Comparison of ENCODE assay signal across 8 cellular contexts in genomic region chr1:35718492-35719336, GRCh38. TPM values are rescaled to one million over a fixed set of nuclear protein-coding genes. Genes with fewer than 3 reads are reported as not detected.
A peak's percentile ranks its signal among the peaks of the same experiment; 100 is the strongest.
DNase-seq lines count a peak whose midpoint lies in the region; ATAC-seq and TF ChIP-seq lines count a peak whose summit lies in the region.

Gene C1orf216 (minus strand): TSS chr1:35718884. CDS start chr1:35716321, 2,563 bp downstream.

- no peaks in the 10 kb centered on the region for H3K79me2 ChIP-seq in parathyroid adenoma

- 2% methylated on average over 26 to 69 of the region's 76 CpGs for WGBS in thyroid gland, 2 donors

- H2AFZ ChIP-seq in parathyroid adenoma = peak within 1 kb of the TSS; percentile 96

- H3K27ac ChIP-seq in parathyroid adenoma (peak within 1 kb of the TSS; percentile 32), thyroid gland (peak within 1 kb of the TSS; percentile 43 to 66 (median 47))

- DNase-seq in AG10803 (ENCODE audit: low read depth) (peak; percentile 76), HT1080 (ENCODE audit: low read depth) (peak; percentile 75), SW480 (ENCODE audit: low spot score) (peak; percentile 75), head of caudate nucleus (peak in 41 of 42 donors; percentile 25 to 88 (median 80)), thyroid gland (peak; percentile 66 to 70)
- peak; percentile 83 for DNase-seq in activated naive CD8-positive, alpha-beta T cell treated with anti-CD3 and anti-CD28 coated beads for 36 hours

- ATAC-seq in GM19035 (IDR thresholded peaks at IDR 0.05; ENCODE audit: unreplicated experiment) = peak; percentile 75

- intact Hi-C loops in head of caudate nucleus (cut with DNase I) (loop anchor here (5.0 to 10.0 kb wide), 2 partner anchors 74 to 151 kb away; partner anchors contain the start of gene PSMB2), thyroid gland (cut with DNase I) (no loop called here)

- peaks cover 25% of the 10 kb centered on the region for H3K4me1 Mint-ChIP-seq in activated naive CD8-positive, alpha-beta T cell treated with anti-CD3 and anti-CD28 coated beads for 36 hours

- H3K9me3 ChIP-seq in parathyroid adenoma (ENCODE audit: control insufficient read depth, low read length) (no peaks in the 10 kb centered on the region), thyroid gland (no peaks in the 10 kb centered on the region)

- H3K36me3 Mint-ChIP-seq in activated naive CD8-positive, alpha-beta T cell treated with anti-CD3 and anti-CD28 coated beads for 36 hours = peaks cover 26% of the 10 kb centered on the region

- no peak for TF ChIP-seq CTCF in AG10803 (conservative IDR thresholded peaks at IDR 0.05; ENCODE audit: low read length)
- TF ChIP-seq CTCF in parathyroid adenoma (IDR thresholded peaks at IDR 0.05) = no peak
- TF ChIP-seq CTCF in thyroid gland (IDR thresholded peaks at IDR 0.05) = peak in 1 of 6 experiments; percentile 5

- peak in 1 of 2 donors; percentile 57 for TF ChIP-seq POLR2A in thyroid gland (IDR thresholded peaks at IDR 0.05)

- H3K9me3 Mint-ChIP-seq in activated naive CD8-positive, alpha-beta T cell treated with anti-CD3 and anti-CD28 coated beads for 36 hours = no peaks in the 10 kb centered on the region

- H3K27me3 ChIP-seq in parathyroid adenoma (ENCODE audit: control insufficient read depth, insufficient read depth, low read length) (no peaks in the 10 kb centered on the region), thyroid gland (no peaks in the 10 kb centered on the region)

- H3K4me3 ChIP-seq in AG10803 (ENCODE audit: low read length) (peak within 1 kb of the TSS; percentile 97), parathyroid adenoma (ENCODE audit: low read depth, low read length) (peak within 1 kb of the TSS; percentile 79), thyroid gland (replicated peaks in 1 of 3) (peak within 1 kb of the TSS; percentile 62 to 76 (median 64))

- peak within 1 kb of the TSS; percentile 91 for H3K27ac Mint-ChIP-seq in activated naive CD8-positive, alpha-beta T cell treated with anti-CD3 and anti-CD28 coated beads for 36 hours

- H3K27me3 Mint-ChIP-seq in activated naive CD8-positive, alpha-beta T cell treated with anti-CD3 and anti-CD28 coated beads for 36 hours = no peaks in the 10 kb centered on the region

- H3K36me3 ChIP-seq in parathyroid adenoma (ENCODE audit: control insufficient read depth, insufficient read depth, low read length) (no peaks in the 10 kb centered on the region), thyroid gland (no peaks in the 10 kb centered on the region)

- peak within 1 kb of the TSS; percentile 88 for H3K4me2 ChIP-seq in parathyroid adenoma (ENCODE audit: low read length)

- H3K4me3 Mint-ChIP-seq in activated naive CD8-positive, alpha-beta T cell treated with anti-CD3 and anti-CD28 coated beads for 36 hours = peak within 1 kb of the TSS; percentile 84

- no peak within 1 kb of the TSS for H3K9ac ChIP-seq in parathyroid adenoma

- H3K4me1 ChIP-seq in parathyroid adenoma (peaks cover 3% of the 10 kb centered on the region), thyroid gland (peaks cover 11 to 14% of the 10 kb centered on the region in 2 donors)

RNA-seq across cellular contexts. Expression of gene C1orf216, which starts in this region (rescaled TPM):
- 14.6 and 16.7 TPM in 2 replicates for total RNA-seq in HT1080 (2014; rRNA removed; shearing (Covaris generic))
- polyA plus RNA-seq in HT1080 (2015; cell fraction: cytosol; rRNA removed) = 12.3 and 18.2 TPM in 2 replicates
- polyA plus RNA-seq in HT1080 (2015; cell fraction: nucleus; rRNA removed) = 16.3 and 17.9 TPM in 2 replicates
- 10 to 100 TPM; 14.7 to 15.1 TPM for total RNA-seq in activated naive CD8-positive, alpha-beta T cell treated with anti-CD3 and anti-CD28 coated beads for 36 hours
- 1 to 10 TPM; 8.0 to 9.9 (median 8.4) TPM for total RNA-seq in thyroid gland

Comparison
In these comparisons a context has a peak if more than half of its experiments do, and no peak if none do; other contexts are left out.
1. Peak in every context shown above with its lines: DNase-seq, ATAC-seq, H3K4me3 ChIP-seq and H3K27ac ChIP-seq.